9 cellular contexts compared by ENCODE assay signal in genomic region chr19:16074488-16075365, GRCh38. TPM values are rescaled to one million over a fixed set of nuclear protein-coding genes. Genes with fewer than 3 reads are reported as not detected.
DNase-seq lines count a peak whose midpoint lies in the region; ATAC-seq, FAIRE-seq and TF ChIP-seq lines count a peak whose summit lies in the region.
"Had no signal": no experiment of that assay in that cellular context is flagged by ENCODE, and none has a peak within 500 bp of the region (broad histone marks: within the 10 kb centered on the region; RNA-seq: fewer than 3 reads in every experiment).

No MANE protein-coding gene starts in this region.

- intact Hi-C loops in kidney (cut with DNase I) = no loop called here

- no peaks in the 10 kb centered on the region for H3K9me3 ChIP-seq in kidney (ENCODE audit: control insufficient read depth in 1 of 2, low read length in 2 of 2)
- H3K9me3 ChIP-seq in stomach smooth muscle (ENCODE audit: control insufficient read depth in 2 of 2, low read length in 2 of 2) = no peaks in the 10 kb centered on the region
- H3K9me3 ChIP-seq: HAP-1 had no signal

- H3K36me3 Mint-ChIP-seq in HFFc6 (ENCODE audit: low read depth) = peaks cover 25% of the 10 kb centered on the region
- no peaks in the 10 kb centered on the region for H3K36me3 Mint-ChIP-seq in activated T-cell treated with anti-CD3 and anti-CD28 coated beads, Interleukin-2, amount 50 U/mL, for 4 hours (ENCODE audit: insufficient read depth)

- H3K9me3 Mint-ChIP-seq in HFFc6 = peaks cover 5% of the 10 kb centered on the region; the same call in 1 of the 2 replicates
- H3K9me3 Mint-ChIP-seq in activated T-cell treated with anti-CD3 and anti-CD28 coated beads, Interleukin-2, amount 50 U/mL, for 4 hours = no peaks in the 10 kb centered on the region

- peak overlapping the region; percentile 84 for H3K4me3 Mint-ChIP-seq in HFFc6
- peak overlapping the region; percentile 81 for H3K4me3 Mint-ChIP-seq in activated T-cell treated with anti-CD3 and anti-CD28 coated beads, Interleukin-2, amount 50 U/mL, for 4 hours

- H3K36me3 ChIP-seq in kidney (ENCODE audit: control insufficient read depth in 1 of 2, insufficient read depth in 2 of 2, low read length in 2 of 2) = no peaks in the 10 kb centered on the region
- H3K36me3 ChIP-seq in stomach smooth muscle (ENCODE audit: control insufficient read depth in 2 of 2, insufficient read depth in 2 of 2, low read length in 2 of 2) = peaks cover 5 to 11% of the 10 kb centered on the region in 2 donors

- H3K4me3 ChIP-seq in kidney (ENCODE audit: low read length in 2 of 2) = no peak overlapping the region
- H3K4me3 ChIP-seq in stomach smooth muscle (ENCODE audit: low read length in 2 of 2) = peak overlapping the region in 1 of 2 donors; percentile 3

- H3K27ac ChIP-seq in kidney (ENCODE audit: low read depth in 2 of 2, low read length in 2 of 2) (peak overlapping the region in 1 of 2 donors; percentile 95), stomach smooth muscle (ENCODE audit: low read length) (peak overlapping the region; percentile 100)

- H3K4me1 ChIP-seq in kidney (ENCODE audit: control insufficient read depth in 1 of 2, insufficient read depth in 1 of 2, low read depth in 1 of 2, low read length in 2 of 2) (peaks cover 0 to 17% of the 10 kb centered on the region in 2 donors), stomach smooth muscle (ENCODE audit: control insufficient read depth, insufficient read depth, low read length) (peaks cover 77% of the 10 kb centered on the region)

- TF ChIP-seq POLR2A in erythroblast (IDR thresholded peaks at IDR 0.05; ENCODE audit: low read length) = no peak

- ATAC-seq in activated T-cell treated with anti-CD3 and anti-CD28 coated beads, Interleukin-2, amount 50 U/mL, for 4 hours = no peak
- ATAC-seq in HG03571 (IDR thresholded peaks at IDR 0.05; ENCODE audit: unreplicated experiment) (no peak), GM21423 (IDR thresholded peaks at IDR 0.05; ENCODE audit: unreplicated experiment) (no peak)
- ATAC-seq: foreskin keratinocyte had no signal

- DNase-seq in HFFc6 (no peak), kidney (peak; percentile 37), erythroblast (lab: John Stamatoyannopoulos, UW) (no peak)
- no peak for DNase-seq in activated T-cell treated with anti-CD3 and anti-CD28 coated beads, Interleukin-2, amount 50 U/mL, for 4 hours
- DNase-seq: foreskin keratinocyte had no signal

- TF ChIP-seq CTCF in HFFc6 (IDR thresholded peaks at IDR 0.05) (no peak), kidney (IDR thresholded peaks at IDR 0.05; ENCODE audit: borderline replicate concordance, extremely low read depth, insufficient read depth) (no peak)

- FAIRE-seq in kidney (lab: Jason Lieb, UNC) = no peak

- no peaks in the 10 kb centered on the region for H3K27me3 ChIP-seq in stomach smooth muscle (ENCODE audit: control insufficient read depth in 1 of 2, insufficient read depth in 2 of 2, low read length in 2 of 2)
- H3K27me3 ChIP-seq: foreskin keratinocyte had no signal

- H3K27ac Mint-ChIP-seq in HFFc6 = peak overlapping the region; percentile 75

- peaks cover 18% of the 10 kb centered on the region for H3K27me3 Mint-ChIP-seq in HFFc6 (ENCODE audit: insufficient read depth)
- H3K27me3 Mint-ChIP-seq in activated T-cell treated with anti-CD3 and anti-CD28 coated beads, Interleukin-2, amount 50 U/mL, for 4 hours (ENCODE audit: low read depth) = no peaks in the 10 kb centered on the region

- H3K4me1 Mint-ChIP-seq in HFFc6 (ENCODE audit: low read depth) = peaks cover 43% of the 10 kb centered on the region
- H3K4me1 Mint-ChIP-seq in activated T-cell treated with anti-CD3 and anti-CD28 coated beads, Interleukin-2, amount 50 U/mL, for 4 hours (ENCODE audit: low read depth) = peaks cover 56% of the 10 kb centered on the region

- no peak overlapping the region for H3K9ac ChIP-seq in kidney (ENCODE audit: low read length in 2 of 2)
- H3K9ac ChIP-seq in stomach smooth muscle (ENCODE audit: low read length in 2 of 2) = peak overlapping the region; percentile 90

RNA-seq across cellular contexts. Expression of gene TPM4, which starts 1.6 kb away (rescaled TPM):
- 1,000 to 10,000 TPM in 4 of 6 experiments, 100 to 1,000 TPM in 2; 973 to 1,332 (median 1,247) TPM for total RNA-seq in HFFc6 (2021; fragmentation: NEBNext Ultra II Directional; extraction: Animal tissue kit (Norgen Biotek cat#: 25700))
- total RNA-seq in activated T-cell treated with anti-CD3 and anti-CD28 coated beads, Interleukin-2, amount 50 U/mL, for 4 hours = 100 to 1,000 TPM; 153 to 177 (median 168) TPM
- total RNA-seq in kidney = 273 TPM
- polyA plus RNA-seq in kidney (ENCODE audit: insufficient read depth, low read depth, low replicate concordance) = 132 TPM

RNA-seq across cellular contexts. Expression of gene RAB8A, which starts 37.0 kb away (rescaled TPM):
- 100 to 1,000 TPM in 3 of 6 experiments, 10 to 100 TPM in 3; 93.5 to 103 (median 100) TPM for total RNA-seq in HFFc6 (2021; fragmentation: NEBNext Ultra II Directional; extraction: Animal tissue kit (Norgen Biotek cat#: 25700))
- total RNA-seq in activated T-cell treated with anti-CD3 and anti-CD28 coated beads, Interleukin-2, amount 50 U/mL, for 4 hours = 100 to 1,000 TPM; 140 to 167 (median 153) TPM
- total RNA-seq in kidney = 75.6 TPM
- polyA plus RNA-seq in kidney (ENCODE audit: insufficient read depth, low read depth, low replicate concordance) = 38.5 TPM

Comparison
In these comparisons a context has a peak if more than half of its experiments do, and no peak if none do; other contexts are left out.
1. H3K9ac ChIP-seq: peak in stomach smooth muscle (2 of 2); none in kidney (0 of 2).